27 cellular contexts compared by ENCODE assay signal in the genomic region with DNA sequence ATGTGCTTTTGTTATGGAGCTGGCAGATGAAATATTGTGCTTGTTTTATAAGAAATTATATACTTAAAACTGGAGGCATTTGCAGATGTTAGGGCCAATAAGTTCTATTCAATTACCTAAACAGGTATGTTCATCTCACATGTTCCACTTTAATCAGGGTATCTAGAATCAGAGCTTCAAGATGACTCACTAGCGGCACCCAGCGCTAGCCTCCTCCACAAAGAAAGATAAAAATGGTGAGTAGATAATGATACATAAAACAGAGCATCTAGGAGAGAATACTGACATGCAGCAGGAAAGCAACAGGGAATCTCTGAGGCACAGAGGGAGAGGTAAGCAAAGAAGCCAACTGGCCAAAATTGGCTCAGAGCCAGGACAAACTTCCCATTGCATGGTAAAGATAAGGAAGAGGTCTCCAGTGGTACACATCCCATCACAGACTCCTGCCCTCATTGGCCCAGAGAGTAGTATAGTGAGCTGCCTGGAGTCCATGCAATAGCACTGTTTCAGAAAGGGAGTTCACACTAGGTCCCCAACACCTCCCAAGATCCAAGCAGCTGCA.
"Had no signal": no experiment of that assay in that cellular context is flagged by ENCODE, and none has a peak within 500 bp of the region (broad histone marks: within the 10 kb centered on the region; RNA-seq: fewer than 3 reads in every experiment).

No MANE protein-coding gene starts in this region.

- H3K4me2 ChIP-seq: hepatocyte had no signal

- H3K4me1 ChIP-seq: adrenal gland, body of pancreas, colonic mucosa, gastrocnemius medialis, spleen, tibial nerve had no signal

- H3K27me3 ChIP-seq: adrenal gland, body of pancreas, cardiac muscle cell, colonic mucosa, gastrocnemius medialis, hepatocyte, spleen, tibial nerve had no signal

- DNase-seq: activated CD4-positive, alpha-beta T cell treated with anti-CD3 and anti-CD28 coated beads for 36 hours; activated CD4-positive, alpha-beta T cell treated with anti-CD3 and anti-CD28 coated beads, Interleukin-2, amount 50 U/mL, for 48 hours; activated CD4-positive, CD25-positive, alpha-beta regulatory T cell; activated CD8-positive, alpha-beta memory T cell treated with anti-CD3 and anti-CD28 coated beads for 24 hours; activated effector memory CD4-positive, alpha-beta T cell treated with anti-CD3 and anti-CD28 coated beads, Interleukin-2, amount 50 U/mL, for 16 hours; activated naive CD4-positive, alpha-beta T cell treated with anti-CD3 and anti-CD28 coated beads for 36 hours; activated naive CD8-positive, alpha-beta T cell treated with anti-CD3 and anti-CD28 coated beads for 36 hours; adrenal gland; aorta; body of pancreas; cerebellar nuclear complex; colonic mucosa; effector CD8-positive, alpha-beta T cell; erythroblast; gastrocnemius medialis; glutamatergic neuron; left cardiac atrium; left ventricle myocardium superior; mucosa of descending colon; posterior cingulate gyrus; right cardiac atrium; spleen; stimulated activated naive CD4-positive, alpha-beta T cell; T-helper 2 cell had no signal

- H3K27ac ChIP-seq: adrenal gland, body of pancreas, cardiac muscle cell, colonic mucosa, gastrocnemius medialis, hepatocyte, spleen, tibial nerve had no signal

- H3K79me2 ChIP-seq: hepatocyte had no signal

- H3K4me3 ChIP-seq: adrenal gland, body of pancreas, cardiac muscle cell, colonic mucosa, gastrocnemius medialis, hepatocyte, mucosa of descending colon, spleen, tibial nerve had no signal

- ATAC-seq: activated CD4-positive, alpha-beta T cell treated with anti-CD3 and anti-CD28 coated beads for 36 hours; body of pancreas; gastrocnemius medialis; left cardiac atrium; left ventricle myocardium superior; mucosa of descending colon; right cardiac atrium had no signal

- H3K36me3 ChIP-seq: adrenal gland, cardiac muscle cell, colonic mucosa, gastrocnemius medialis, spleen, tibial nerve had no signal

- H3K9me3 ChIP-seq: adrenal gland, body of pancreas, colonic mucosa, gastrocnemius medialis, mucosa of descending colon had no signal

- H2AFZ ChIP-seq: hepatocyte had no signal
